ENCODE assay signal across 22 cellular contexts in the genomic region with DNA sequence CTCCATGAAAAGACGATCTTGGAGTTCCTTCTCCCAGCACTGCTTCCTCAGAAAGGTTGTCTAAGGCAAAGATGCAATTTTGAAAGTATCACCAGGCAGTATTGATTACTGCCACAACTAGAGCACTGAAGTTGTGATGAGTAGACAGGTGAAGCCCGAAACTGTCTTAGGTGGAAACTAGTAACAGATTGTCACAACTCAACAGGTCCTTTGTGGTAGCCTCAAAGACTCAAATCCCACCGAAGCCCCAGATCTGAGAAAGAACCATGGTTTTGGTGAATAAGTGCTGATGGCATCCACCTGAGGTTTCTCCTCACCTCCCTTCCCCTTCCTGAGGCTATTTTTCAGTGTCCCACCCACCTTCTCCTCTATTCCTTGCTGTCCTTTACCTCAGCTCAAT.
DNase-seq lines count a peak whose midpoint lies in the region; ATAC-seq, FAIRE-seq and TF ChIP-seq lines count a peak whose summit lies in the region.
"Had no signal": no experiment of that assay in that cellular context is flagged by ENCODE, and none has a peak within 500 bp of the region (broad histone marks: within the 10 kb centered on the region; RNA-seq: fewer than 3 reads in every experiment).

No MANE protein-coding gene starts in this region.

- intact Hi-C loops in IMR-90 (cut with micrococcal nuclease) = loop anchor here (10.0 kb wide), 1 partner anchor 96 kb away; no protein-coding TSS in a partner anchor
- intact Hi-C loops in cardiac septum (cut with DNase I) = no loop called here

- H3K9me3 ChIP-seq in IMR-90 (ENCODE audit: control insufficient read depth, insufficient read depth, low read length) = no peaks in the 10 kb centered on the region
- H3K9me3 ChIP-seq: Caco-2 had no signal

- no CpG with 5 or more reads among the region's 3 CpGs for WGBS in IMR-90 (ENCODE audit: extremely low coverage in 2 of 2, insufficient read length in 1 of 2), 2 experiments

- no peak for TF ChIP-seq POLR2A in IMR-90 (IDR thresholded peaks at IDR 0.05; ENCODE audit: low read depth, low read length)

- H3K9ac ChIP-seq in IMR-90 (ENCODE audit: low read depth, low read length) = no peak overlapping the region
- H3K9ac ChIP-seq: BLaER1, GM23248 had no signal

- no peak overlapping the region for H3K4me2 ChIP-seq in IMR-90 (ENCODE audit: low read depth, low read length)
- H3K4me2 ChIP-seq: BLaER1 had no signal

- H3K4ac ChIP-seq in IMR-90 (ENCODE audit: low read depth, low read length) = peak overlapping the region; percentile 49; the same call in 1 of the 2 replicates

- H3K79me1 ChIP-seq in IMR-90 (ENCODE audit: low read depth in 1 of 2, low read length in 2 of 2) = no peaks in the 10 kb centered on the region

- no peak for TF ChIP-seq CTCF in IMR-90 (conservative IDR thresholded peaks at IDR 0.05; ENCODE audit: low read depth, low read length)
- TF ChIP-seq CTCF in bronchial epithelial cell (IDR thresholded peaks at IDR 0.05; ENCODE audit: insufficient read depth, low read length, severe bottlenecking) = no peak

- no peak overlapping the region for H3K23ac ChIP-seq in IMR-90 (ENCODE audit: low read depth, low read length)

- peak overlapping the region; percentile 43; the same call in 1 of the 2 replicates for H4K91ac ChIP-seq in IMR-90 (ENCODE audit: insufficient read depth, low read depth, low read length)

- no peaks in the 10 kb centered on the region for H4K20me1 ChIP-seq in IMR-90 (ENCODE audit: insufficient read depth, low read length)
- H4K20me1 ChIP-seq: BLaER1 had no signal

- no peaks in the 10 kb centered on the region for H3K27me3 ChIP-seq in IMR-90 (ENCODE audit: control insufficient read depth, insufficient read depth, low read length)
- H3K27me3 ChIP-seq in bronchial epithelial cell (ENCODE audit: control insufficient read depth, insufficient read depth, low read length) = no peaks in the 10 kb centered on the region
- H3K27me3 ChIP-seq: BLaER1 had no signal

- H3K9me3 Mint-ChIP-seq in stimulated activated naive CD8-positive, alpha-beta T cell treated with anti-CD3 and anti-CD28 coated beads, Interleukin-15, amount 100 ng/mL, for 72 hours = peaks cover 0 to 12% of the 10 kb centered on the region in 2 donors
- H3K9me3 Mint-ChIP-seq: CD8-positive, alpha-beta T cell had no signal

- TF ChIP-seq RAD21 in IMR-90 (IDR thresholded peaks at IDR 0.05; ENCODE audit: low read length) = no peak

- H3K27ac Mint-ChIP-seq in stimulated activated naive CD8-positive, alpha-beta T cell treated with anti-CD3 and anti-CD28 coated beads, Interleukin-15, amount 100 ng/mL, for 72 hours = no peak overlapping the region
- H3K27ac Mint-ChIP-seq: B cell; CD4-positive, CD25-positive, alpha-beta regulatory T cell; CD8-positive, alpha-beta T cell had no signal

- dilution Hi-C loops in IMR-90 (cut with HindIII; ENCODE audit: low sequenced_read_pairs, unreplicated experiment) = no loop called here

- H2BK120ac ChIP-seq in IMR-90 (ENCODE audit: low read depth, low read length) = no peak overlapping the region

- in situ Hi-C loops in IMR-90 (cut with MboI; ENCODE audit: low sequenced_read_pairs) = no loop called here

- H3K56ac ChIP-seq in IMR-90 (ENCODE audit: extremely low read depth, insufficient read depth, low read length) = no peak overlapping the region

- no peak overlapping the region for H2AFZ ChIP-seq in IMR-90 (replicated peaks; ENCODE audit: low read length, poor library complexity)
- H2AFZ ChIP-seq: GM23248 had no signal

- no peak overlapping the region for H3K14ac ChIP-seq in IMR-90 (replicated peaks; ENCODE audit: low read depth, low read length)

- H2AK5ac ChIP-seq in IMR-90 (ENCODE audit: low read depth, low read length) = peak overlapping the region; percentile 40; the same call in 1 of the 2 replicates

- H2AK9ac ChIP-seq in IMR-90 (replicated peaks; ENCODE audit: low read depth, low read length, poor library complexity) = no peak overlapping the region

- POLR2A ChIA-PET in IMR-90 (lab: Charles Lee; ENCODE audit: unreplicated experiment) = no interaction called here

- H2BK20ac ChIP-seq in IMR-90 (ENCODE audit: low read depth, low read length) = peak overlapping the region; percentile 21

- no peak overlapping the region for H2BK5ac ChIP-seq in IMR-90 (ENCODE audit: low read depth, low read length, poor library complexity, severe bottlenecking)

- CTCF ChIA-PET in IMR-90 (lab: Yijun Ruan, JAX) = no interaction called here

- H3K4me1 Mint-ChIP-seq in stimulated activated naive CD8-positive, alpha-beta T cell treated with anti-CD3 and anti-CD28 coated beads, Interleukin-15, amount 100 ng/mL, for 72 hours = peaks cover 54% of the 10 kb centered on the region
- H3K4me1 Mint-ChIP-seq: B cell had no signal

- no peak overlapping the region for H4K5ac ChIP-seq in IMR-90 (ENCODE audit: low read depth, low read length)

- no peak overlapping the region for H3K4me3 Mint-ChIP-seq in stimulated activated naive CD8-positive, alpha-beta T cell treated with anti-CD3 and anti-CD28 coated beads, Interleukin-15, amount 100 ng/mL, for 72 hours
- H3K4me3 Mint-ChIP-seq: B cell; CD4-positive, CD25-positive, alpha-beta regulatory T cell; CD8-positive, alpha-beta T cell had no signal

- H3K27ac ChIP-seq in IMR-90 (ENCODE audit: insufficient read depth, low read length) = no peak overlapping the region
- H3K27ac ChIP-seq: BLaER1, C4-2B, GM23248 had no signal

- H3K27me3 Mint-ChIP-seq in stimulated activated naive CD8-positive, alpha-beta T cell treated with anti-CD3 and anti-CD28 coated beads, Interleukin-15, amount 100 ng/mL, for 72 hours = no peaks in the 10 kb centered on the region
- H3K27me3 Mint-ChIP-seq: B cell had no signal

- H3K36me3 ChIP-seq in IMR-90 (ENCODE audit: control insufficient read depth, insufficient read depth, low read length) = no peaks in the 10 kb centered on the region
- no peaks in the 10 kb centered on the region for H3K36me3 ChIP-seq in bronchial epithelial cell (ENCODE audit: control insufficient read depth, insufficient read depth, low read length)
- H3K36me3 ChIP-seq: BLaER1 had no signal

- H3K4me3 ChIP-seq in IMR-90 (ENCODE audit: insufficient read depth, low read depth, low read length) (no peak overlapping the region), bronchial epithelial cell (ENCODE audit: low read depth, low read length) (no peak overlapping the region)
- H3K4me3 ChIP-seq: BLaER1, GM12878, GM23248 had no signal

- H4K8ac ChIP-seq in IMR-90 (ENCODE audit: low read depth in 2 of 2, low read length in 2 of 2) = no peak overlapping the region

- H2BK15ac ChIP-seq in IMR-90 (ENCODE audit: low read depth, low read length) = peak overlapping the region; percentile 72; the same call in 1 of the 3 replicates

- H3K4me1 ChIP-seq in IMR-90 (ENCODE audit: control insufficient read depth, insufficient read depth, low read length) = peaks cover 11% of the 10 kb centered on the region
- H3K4me1 ChIP-seq: Caco-2 had no signal

- FAIRE-seq in bronchial epithelial cell (lab: Jason Lieb, UNC) = peak; percentile 43
- FAIRE-seq: G401.6, GM12878, GM19239, H1 had no signal

- 0 out of 2 replicates have a peak, but pooled peaks cover 3% of the 10 kb centered on the region for H3K9me1 ChIP-seq in IMR-90 (ENCODE audit: insufficient read depth, low read length)

- peak; percentile 54 for ATAC-seq in stimulated activated naive CD8-positive, alpha-beta T cell treated with anti-CD3 and anti-CD28 coated beads, Interleukin-15, amount 100 ng/mL, for 72 hours
- no peak for ATAC-seq in stimulated activated naive CD8-positive, alpha-beta T cell treated with anti-CD3 and anti-CD28 coated beads, Interleukin-15, Interleukin-2, amounts not matched to agents 100 U/mL and 50 U/mL, for 24 hours
- no peak for ATAC-seq in IMR-90 (ENCODE audit: low read depth)
- ATAC-seq: CD8-positive, alpha-beta T cell; GM12878; HCT116 had no signal

- BruUV-seq in IMR-90 (replicated peaks; lab: Mats Ljungman, UMichigan) = no TSS peak

- H3K18ac ChIP-seq in IMR-90 (ENCODE audit: low read depth, low read length) = no peak overlapping the region

- DNase-seq in stimulated activated naive CD8-positive, alpha-beta T cell treated with anti-CD3 and anti-CD28 coated beads, Interleukin-15, amount 100 ng/mL, for 72 hours = peak in 1 of 2 donors; percentile 16
- no peak for DNase-seq in stimulated activated naive CD8-positive, alpha-beta T cell treated with anti-CD3 and anti-CD28 coated beads, Interleukin-15, Interleukin-2, amounts not matched to agents 100 U/mL and 50 U/mL, for 24 hours
- no peak for DNase-seq in IMR-90
- DNase-seq in bronchial epithelial cell (ENCODE audit: low read depth) = no peak
- no peak for DNase-seq in NCI-H774 (lab: John Stamatoyannopoulos, UW)
- DNase-seq in SW480 (ENCODE audit: low spot score) = no peak
- no peak for DNase-seq in cardiac septum (ENCODE audit: low spot score)
- DNase-seq: Caco-2; CD4-positive, CD25-positive, alpha-beta regulatory T cell; CD8-positive, alpha-beta T cell; DMS153; DND-41; GM23248; H7 had no signal

TF ChIP-seq in IMR-90, 13 proteins besides CTCF, POLR2A, EP300 and RAD21 (continues in another document):
- no peak for TF ChIP-seq CHD1 (IDR thresholded peaks at IDR 0.05; ENCODE audit: low read depth, low read length)
- TF ChIP-seq RFX5 (IDR thresholded peaks at IDR 0.05; ENCODE audit: low read depth, low read length) = no peak
- no peak for TF ChIP-seq RCOR1 (IDR thresholded peaks at IDR 0.05; ENCODE audit: insufficient replicate concordance, low read length)
- TF ChIP-seq MAZ (IDR thresholded peaks at IDR 0.05; ENCODE audit: borderline replicate concordance, low read depth, low read length) = no peak
- TF ChIP-seq FOS (IDR thresholded peaks at IDR 0.05; ENCODE audit: low read depth, low read length) = no peak
- TF ChIP-seq MXI1 (IDR thresholded peaks at IDR 0.05; ENCODE audit: borderline replicate concordance, low read depth, low read length) = no peak
- no peak for TF ChIP-seq ELK1 (IDR thresholded peaks at IDR 0.05; ENCODE audit: borderline replicate concordance, low read depth, low read length)
- TF ChIP-seq BHLHE40 (IDR thresholded peaks at IDR 0.05; ENCODE audit: low read depth, low read length) = no peak
- no peak for TF ChIP-seq NFE2L2 (IDR thresholded peaks at IDR 0.05; ENCODE audit: low read depth, low read length)
